In genomic region chr6:136375836-136376235, GRCh38 we compare ENCODE assay signal across 7 cellular contexts.
A peak's percentile ranks its signal among the peaks of the same experiment; 100 is the strongest.
DNase-seq lines count a peak whose midpoint lies in the region; ATAC-seq, FAIRE-seq and TF ChIP-seq lines count a peak whose summit lies in the region.
"Not testable (repeated sequence)": the region's sequence is repeated elsewhere in the genome, so short reads cannot be mapped to it uniquely, and the experiment has no call there.

No MANE protein-coding gene starts in this region.

- ATAC-seq in GM23338, WTC11, K562: not testable (repeated sequence)

- DNase-seq in GM23338 (ENCODE audit: low spot score); WTC11 (ENCODE audit: low spot score); K562 (ENCODE audit: extremely low read depth in 1 of 4, low spot score in 3 of 4); dorsolateral prefrontal cortex; progenitor cell of endocrine pancreas (ENCODE audit: low spot score, unreplicated experiment): not testable (repeated sequence)

- H3K27me3 ChIP-seq in GM23338 (ENCODE audit: insufficient read depth); dorsolateral prefrontal cortex: not testable (repeated sequence)
- H3K27me3 ChIP-seq in K562 (ENCODE audit: control insufficient read depth in 2 of 2, insufficient read depth in 2 of 2, low read length in 2 of 2) = peaks cover 5 to 11% of the 10 kb centered on the region in 2 experiments; a peak in 3 of 5 replicates

- POLR2A ChIA-PET in HEK293 (lab: Yijun Ruan, JAX); WTC11 (lab: Charles Lee): not testable (repeated sequence)
- POLR2A ChIA-PET in K562 (lab: Yijun Ruan, JAX) = interaction anchor here (0.7 to 1.4 kb wide), 3 partner anchors 11 to 54 kb away, joined by 3 to 9 read pairs (median 3); no protein-coding TSS in a partner anchor

- H3F3A ChIP-seq in GM23338 (replicated peaks; ENCODE audit: low read depth) = not testable (repeated sequence)

- H3K27ac Mint-ChIP-seq in GM23338 (0 out of 2 replicates have a peak overlapping the region, but pooled peaks have one; percentile 1), WTC11 (peak overlapping the region; percentile 5; the same call in 1 of the 2 replicates), progenitor cell of endocrine pancreas (peak overlapping the region; percentile 2)
- H3K27ac Mint-ChIP-seq in activated naive CD4-positive, alpha-beta T cell treated with anti-CD3 and anti-CD28 coated beads, Interleukin-2, amount 50 U/mL, for 24 hours = peak overlapping the region; percentile 12

- not testable (repeated sequence) for H2AFZ ChIP-seq in GM23338; K562 (ENCODE audit: low read depth, low read length)

- 16% methylated on average over 4 of the region's 4 CpGs for WGBS in K562 (ENCODE audit: insufficient coverage, low coverage, missing lambda C conversion rate)

- not testable (repeated sequence) for TF ChIP-seq RAD21 in K562 (CRISPR knock-in tag; conservative IDR thresholded peaks at IDR 0.05 in 1 of 2, IDR thresholded peaks at IDR 0.05 in 1 of 2)

- not testable (repeated sequence) for H3K4me2 ChIP-seq in GM23338; K562 (ENCODE audit: insufficient read depth, low read length)

- H3K79me2 ChIP-seq in GM23338 (replicated peaks; ENCODE audit: insufficient read depth); K562 (ENCODE audit: control insufficient read depth, insufficient read depth, low read length): not testable (repeated sequence)

- not testable (repeated sequence) for H3K9me3 ChIP-seq in HEK293 (ENCODE audit: control insufficient read depth, insufficient read depth, low read depth, low read length); K562 (replicated peaks; ENCODE audit: control insufficient read depth, insufficient read depth, low read depth, low read length)

- H3K9ac ChIP-seq in K562 (ENCODE audit: insufficient read depth in 1 of 2, low read depth in 2 of 2, low read length in 2 of 2) = not testable (repeated sequence)

- H3K27ac ChIP-seq in GM23338 (ENCODE audit: low read depth); HEK293 (ENCODE audit: extremely low read depth, low read depth, low read length); K562 (ENCODE audit: extremely low read depth, low read depth, low read length): not testable (repeated sequence)
- peak overlapping the region in 31 of 59 donors; percentile 3 to 70 (median 39) for H3K27ac ChIP-seq in dorsolateral prefrontal cortex

- in situ Hi-C loops in K562 (cut with MboI) = not testable (repeated sequence)

- intact Hi-C loops in K562 (cut with micrococcal nuclease); dorsolateral prefrontal cortex (cut with DNase I): not testable (repeated sequence)

- H3K36me3 Mint-ChIP-seq in GM23338 (ENCODE audit: low read depth) = peaks cover 20% of the 10 kb centered on the region
- peaks cover 15% of the 10 kb centered on the region for H3K36me3 Mint-ChIP-seq in WTC11
- not testable (repeated sequence) for H3K36me3 Mint-ChIP-seq in activated naive CD4-positive, alpha-beta T cell treated with anti-CD3 and anti-CD28 coated beads, Interleukin-2, amount 50 U/mL, for 24 hours
- H3K36me3 Mint-ChIP-seq in progenitor cell of endocrine pancreas (ENCODE audit: insufficient read depth) = peaks cover 18% of the 10 kb centered on the region

- H3K4me1 ChIP-seq in GM23338 (ENCODE audit: insufficient read depth); HEK293 (ENCODE audit: control insufficient read depth, insufficient read depth, low read length); K562 (replicated peaks in 1 of 2; ENCODE audit: control insufficient read depth in 2 of 2, insufficient read depth in 2 of 2, low read length in 2 of 2): not testable (repeated sequence)

- H3K9me3 Mint-ChIP-seq in GM23338; WTC11; activated naive CD4-positive, alpha-beta T cell treated with anti-CD3 and anti-CD28 coated beads, Interleukin-2, amount 50 U/mL, for 24 hours; progenitor cell of endocrine pancreas (ENCODE audit: low read depth): not testable (repeated sequence)

- H3K4me1 Mint-ChIP-seq in GM23338; WTC11; activated naive CD4-positive, alpha-beta T cell treated with anti-CD3 and anti-CD28 coated beads, Interleukin-2, amount 50 U/mL, for 24 hours; progenitor cell of endocrine pancreas (ENCODE audit: low read depth): not testable (repeated sequence)

- not testable (repeated sequence) for BruUV-seq in K562 (replicated peaks; lab: Mats Ljungman, UMichigan)

- not testable (repeated sequence) for H3K4me3 Mint-ChIP-seq in GM23338; WTC11; activated naive CD4-positive, alpha-beta T cell treated with anti-CD3 and anti-CD28 coated beads, Interleukin-2, amount 50 U/mL, for 24 hours; progenitor cell of endocrine pancreas (ENCODE audit: low read depth)

- H4K20me1 ChIP-seq in GM23338 (replicated peaks; ENCODE audit: insufficient read depth); K562 (replicated peaks; ENCODE audit: control insufficient read depth, insufficient read depth, low read length): not testable (repeated sequence)

- FAIRE-seq in K562 (lab: Jason Lieb, UNC) = not testable (repeated sequence)

- H3K27me3 Mint-ChIP-seq in GM23338 (ENCODE audit: insufficient read depth, low read depth, poor library complexity); WTC11 (ENCODE audit: low read depth); activated naive CD4-positive, alpha-beta T cell treated with anti-CD3 and anti-CD28 coated beads, Interleukin-2, amount 50 U/mL, for 24 hours; progenitor cell of endocrine pancreas: not testable (repeated sequence)

- not testable (repeated sequence) for H3K9me2 ChIP-seq in GM23338 (ENCODE audit: insufficient read depth)

- H3K4me3 ChIP-seq in GM23338; HEK293 (ENCODE audit: low read depth, low read length); K562; dorsolateral prefrontal cortex: not testable (repeated sequence)

- TF ChIP-seq POLR2A in K562 (conservative IDR thresholded peaks at IDR 0.05) = not testable (repeated sequence)

- not testable (repeated sequence) for TF ChIP-seq CTCF in GM23338 (conservative IDR thresholded peaks at IDR 0.05; ENCODE audit: low read depth in 2 of 2); HEK293 (tag by site-specific recombination; IDR thresholded peaks at IDR 0.05); WTC11 (IDR thresholded peaks at IDR 0.05); K562 (IDR thresholded peaks at IDR 0.05 in 2 of 3, conservative IDR thresholded peaks at IDR 0.05 in 1 of 3; ENCODE audit: insufficient read depth in 2 of 3, low read depth in 1 of 3, low read length in 3 of 3); dorsolateral prefrontal cortex (IDR thresholded peaks at IDR 0.05 in 54 of 56, conservative IDR thresholded peaks at IDR 0.05 in 2 of 56; ENCODE audit: low read depth in 1 of 56, partially characterized antibody in 56 of 56); progenitor cell of endocrine pancreas (IDR thresholded peaks at IDR 0.05; ENCODE audit: unreplicated experiment)

- not testable (repeated sequence) for H3K9me1 ChIP-seq in K562 (ENCODE audit: control insufficient read depth, insufficient read depth, low read length)

- H3K36me3 ChIP-seq in GM23338 (ENCODE audit: insufficient read depth); K562 (ENCODE audit: control insufficient read depth, insufficient read depth, low read length): not testable (repeated sequence)
- H3K36me3 ChIP-seq in HEK293 (ENCODE audit: control insufficient read depth in 2 of 2, insufficient read depth in 1 of 2, low read length in 2 of 2) = peaks cover 0 to 27% of the 10 kb centered on the region in 2 experiments; a peak in 1 of 3 replicates

- not testable (repeated sequence) for TF ChIP-seq EP300 in K562 (IDR thresholded peaks at IDR 0.05; ENCODE audit: low read length)

- CTCF ChIA-PET in HEK293 (lab: Yijun Ruan, JAX) = interaction anchor here (0.6 to 1.3 kb wide), 3 partner anchors 133 to 175 kb away, joined by 4 to 6 read pairs (median 5); partner anchors contain the start of gene MAP7
- CTCF ChIA-PET in WTC11 (lab: Charles Lee); K562 (lab: Yijun Ruan, JAX; ENCODE audit: low intra/inter-chr PET ratio): not testable (repeated sequence)
